12 cellular contexts compared by ENCODE assay signal in the genomic region with DNA sequence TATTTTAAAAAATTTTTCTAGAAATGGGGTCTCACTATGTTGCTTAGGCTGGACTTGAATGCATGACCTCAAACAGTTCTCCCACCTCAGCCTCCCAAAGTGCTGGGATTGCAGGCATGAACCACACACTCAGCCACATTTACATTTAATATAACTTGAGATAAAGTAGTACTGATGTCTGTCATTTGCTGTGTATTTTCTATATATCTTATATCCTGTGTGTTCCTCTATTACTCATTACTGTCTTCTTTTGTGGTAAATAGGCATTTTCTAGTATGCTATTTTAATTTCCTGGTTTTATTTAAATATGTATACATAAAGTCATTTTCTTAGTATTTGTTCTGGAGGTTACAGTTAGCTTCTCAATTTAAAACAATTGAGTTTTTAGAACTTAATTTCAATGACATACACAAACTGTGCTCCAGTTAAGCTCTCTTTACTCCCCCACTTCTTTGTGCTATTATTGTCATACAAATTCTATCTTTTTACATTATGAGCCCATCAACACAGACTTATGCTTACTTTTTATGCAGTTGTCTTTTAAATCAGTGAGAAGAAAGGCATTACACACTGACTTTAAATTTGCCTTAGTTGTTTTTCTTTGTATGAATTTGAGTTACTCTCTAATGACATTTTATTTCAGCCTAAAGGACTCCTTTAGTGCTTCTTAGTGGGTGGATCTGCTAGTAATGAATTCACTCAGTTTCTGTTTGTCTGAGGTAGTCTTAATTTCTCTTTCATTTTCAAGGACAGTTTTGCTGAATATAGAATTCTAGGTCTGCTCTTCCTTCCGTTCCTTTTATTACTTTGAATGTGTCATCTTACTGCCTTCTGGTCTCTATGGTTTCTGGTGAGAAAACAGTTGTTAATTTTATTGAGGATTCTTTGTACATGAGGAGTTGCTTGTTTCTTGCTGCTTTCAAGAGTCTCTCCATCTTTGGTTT. TPM values are rescaled to one million over a fixed set of nuclear protein-coding genes. Genes with fewer than 3 reads are reported as not detected.
DNase-seq lines count a peak whose midpoint lies in the region; ATAC-seq, FAIRE-seq and TF ChIP-seq lines count a peak whose summit lies in the region.
"Had no signal": no experiment of that assay in that cellular context is flagged by ENCODE, and none has a peak within 500 bp of the region (broad histone marks: within the 10 kb centered on the region; RNA-seq: fewer than 3 reads in every experiment).

No MANE protein-coding gene starts in this region.

- H3K27ac ChIP-seq in kidney (ENCODE audit: low read depth in 2 of 2, low read length in 2 of 2) = no peak overlapping the region
- H3K27ac ChIP-seq: Peyer's patch had no signal

- no peaks in the 10 kb centered on the region for H3K27me3 Mint-ChIP-seq in activated T-helper 17 cell treated with anti-CD3 and anti-CD28 coated beads, Interleukin-2, amount 50 U/mL, for 72 hours

- no peak overlapping the region for H3K9ac ChIP-seq in kidney (ENCODE audit: low read length in 2 of 2)

- TF ChIP-seq POLR2A in GM12891 (IDR thresholded peaks at IDR 0.05; ENCODE audit: low read depth, low read length) = no peak

- H3K4me1 Mint-ChIP-seq in activated T-helper 17 cell treated with anti-CD3 and anti-CD28 coated beads, Interleukin-2, amount 50 U/mL, for 72 hours = peaks cover 12% of the 10 kb centered on the region
- H3K4me1 Mint-ChIP-seq: mesothelial cell of epicardium had no signal

- no peak for TF ChIP-seq CTCF in kidney (IDR thresholded peaks at IDR 0.05; ENCODE audit: borderline replicate concordance, extremely low read depth, insufficient read depth)

- DNase-seq in GM12891 (ENCODE audit: insufficient read length, low spot score) (no peak), kidney (no peak), NCI-H2196 (lab: John Stamatoyannopoulos, UW; ENCODE audit: unreplicated experiment) (no peak), pons (ENCODE audit: low spot score) (no peak), NK-92 (lab: John Stamatoyannopoulos, UW; ENCODE audit: unreplicated experiment) (no peak)
- DNase-seq: activated CD4-positive, alpha-beta T cell treated with anti-CD3 and anti-CD28 coated beads, Interleukin-2, amount 50 U/mL, for 48 hours; Peyer's patch; stimulated activated CD4-positive, alpha-beta T cell treated with anti-CD3 and anti-CD28 coated beads, Interleukin-12 subunit alpha, Interleukin-12 subunit beta, amount 100 ng/mL, for 4 hours had no signal

- peak overlapping the region; percentile 87 for H3K27ac Mint-ChIP-seq in activated T-helper 17 cell treated with anti-CD3 and anti-CD28 coated beads, Interleukin-2, amount 50 U/mL, for 72 hours
- H3K27ac Mint-ChIP-seq: mesothelial cell of epicardium had no signal

- ATAC-seq in GM19455 (IDR thresholded peaks at IDR 0.05; ENCODE audit: unreplicated experiment) (peak; percentile 81), HG03095 (IDR thresholded peaks at IDR 0.05; ENCODE audit: unreplicated experiment) (peak; percentile 93)
- peak; percentile 96 for ATAC-seq in activated T-helper 17 cell treated with anti-CD3 and anti-CD28 coated beads, Interleukin-2, amount 50 U/mL, for 72 hours (replicated peaks)

- no peaks in the 10 kb centered on the region for H3K4me1 ChIP-seq in kidney (ENCODE audit: control insufficient read depth in 1 of 2, insufficient read depth in 1 of 2, low read depth in 1 of 2, low read length in 2 of 2)
- H3K4me1 ChIP-seq: Peyer's patch had no signal

- intact Hi-C loops in kidney (cut with DNase I) = no loop called here

- no peaks in the 10 kb centered on the region for H3K36me3 ChIP-seq in kidney (ENCODE audit: control insufficient read depth in 1 of 2, insufficient read depth in 2 of 2, low read length in 2 of 2)
- H3K36me3 ChIP-seq: Peyer's patch had no signal

- FAIRE-seq in GM12891 (lab: Jason Lieb, UNC) (peak; percentile 26), kidney (lab: Jason Lieb, UNC) (no peak)

- H3K36me3 Mint-ChIP-seq in activated T-helper 17 cell treated with anti-CD3 and anti-CD28 coated beads, Interleukin-2, amount 50 U/mL, for 72 hours (ENCODE audit: low read depth) = no peaks in the 10 kb centered on the region

- H3K4me3 ChIP-seq in kidney (ENCODE audit: low read length in 2 of 2) = no peak overlapping the region
- H3K4me3 ChIP-seq: Peyer's patch had no signal

- peak overlapping the region; percentile 56 for H3K4me3 Mint-ChIP-seq in activated T-helper 17 cell treated with anti-CD3 and anti-CD28 coated beads, Interleukin-2, amount 50 U/mL, for 72 hours
- H3K4me3 Mint-ChIP-seq: mesothelial cell of epicardium had no signal

- H3K9me3 Mint-ChIP-seq in activated T-helper 17 cell treated with anti-CD3 and anti-CD28 coated beads, Interleukin-2, amount 50 U/mL, for 72 hours = peaks cover 5% of the 10 kb centered on the region

- no peaks in the 10 kb centered on the region for H3K9me3 ChIP-seq in kidney (ENCODE audit: control insufficient read depth in 1 of 2, low read length in 2 of 2)

TF ChIP-seq in GM12891, 5 proteins besides CTCF, POLR2A, EP300 and RAD21:
- TF ChIP-seq TAF1 (IDR thresholded peaks at IDR 0.05; ENCODE audit: low read depth, low read length) (no peak), POU2F2 (IDR thresholded peaks at IDR 0.05; ENCODE audit: low read depth, low read length) (no peak), PAX5 (IDR thresholded peaks at IDR 0.05; ENCODE audit: insufficient read depth, low read length, severe bottlenecking) (no peak), SPI1 (IDR thresholded peaks at IDR 0.05; ENCODE audit: low read depth, low read length) (no peak), POLR2AphosphoS5 (IDR thresholded peaks at IDR 0.05; ENCODE audit: low read depth, low read length) (no peak)

RNA-seq across cellular contexts. Expression of a gene that starts 6.2 kb away (rescaled TPM):
- 16.5 TPM for polyA plus RNA-seq in GM12891 (2012; ENCODE audit: low read depth, missing spikeins)
- 10 to 100 TPM; 66.4 to 74.8 TPM for total RNA-seq in activated T-helper 17 cell treated with anti-CD3 and anti-CD28 coated beads, Interleukin-2, amount 50 U/mL, for 72 hours
- total RNA-seq in kidney = 27.9 TPM
- polyA plus RNA-seq in kidney (ENCODE audit: insufficient read depth, low read depth, low replicate concordance) = 4.1 TPM
